Comparison of ENCODE assay signal across 8 cellular contexts in genomic region chr3:195850857-195851531, GRCh38. TPM values are rescaled to one million over a fixed set of nuclear protein-coding genes. Genes with fewer than 3 reads are reported as not detected.
DNase-seq lines count a peak whose midpoint lies in the region; ATAC-seq and TF ChIP-seq lines count a peak whose summit lies in the region.

No MANE protein-coding gene starts in this region.

- no peak overlapping the region for H3K9ac ChIP-seq in OCI-LY3 (ENCODE audit: low read length)

- peak; percentile 100 for TF ChIP-seq CTCF in OCI-LY3 (IDR thresholded peaks at IDR 0.05; ENCODE audit: low read depth, low read length)

- peak overlapping the region; percentile 64 for H3K4me2 ChIP-seq in OCI-LY3 (ENCODE audit: low read length)

- CTCF ChIA-PET in naive thymus-derived CD4-positive, alpha-beta T cell (lab: Charles Lee), result interaction anchor here (0.6 to 3.2 kb wide), 18 partner anchors 9 to 1637 kb away, joined by 3 to 16 read pairs (median 4); partner anchors contain the start of gene XXYLT1

- H3K36me3 ChIP-seq in OCI-LY3 (replicated peaks; ENCODE audit: low read depth, low read length), result no peaks in the 10 kb centered on the region
- H3K36me3 ChIP-seq in naive thymus-derived CD4-positive, alpha-beta T cell (ENCODE audit: control insufficient read depth in 2 of 3, insufficient read depth in 3 of 3, low read length in 3 of 3), result no peaks in the 10 kb centered on the region

- H3K27me3 Mint-ChIP-seq in naive thymus-derived CD4-positive, alpha-beta T cell, result peaks cover 0 to 3% (median 0%) of the 10 kb centered on the region in 5 donors

- no peaks in the 10 kb centered on the region for H4K20me1 ChIP-seq in OCI-LY3 (ENCODE audit: insufficient read depth, low read length)

- peaks cover 4% of the 10 kb centered on the region; the same call in 1 of the 2 replicates for H3K4me1 ChIP-seq in OCI-LY3 (ENCODE audit: low read length)
- no peaks in the 10 kb centered on the region for H3K4me1 ChIP-seq in naive thymus-derived CD4-positive, alpha-beta T cell (ENCODE audit: control insufficient read depth in 2 of 2, insufficient read depth in 2 of 2, low read length in 2 of 2)

- peak overlapping the region in 9 of 10 donors; percentile 31 to 76 (median 55) for H3K4me3 Mint-ChIP-seq in naive thymus-derived CD4-positive, alpha-beta T cell
- no peak overlapping the region for H3K4me3 Mint-ChIP-seq in stimulated activated effector memory CD8-positive, alpha-beta T cell treated with anti-CD3 and anti-CD28 coated beads, Interleukin-12 subunit alpha, Interleukin-12 subunit beta, amount 100 ng/mL, for 72 hours

- H3K4me1 Mint-ChIP-seq in naive thymus-derived CD4-positive, alpha-beta T cell, result peaks cover 2 to 24% (median 6%) of the 10 kb centered on the region in 7 donors
- peaks cover 7% of the 10 kb centered on the region for H3K4me1 Mint-ChIP-seq in stimulated activated effector memory CD8-positive, alpha-beta T cell treated with anti-CD3 and anti-CD28 coated beads, Interleukin-12 subunit alpha, Interleukin-12 subunit beta, amount 100 ng/mL, for 72 hours

- H3K27me3 ChIP-seq in OCI-LY3 (ENCODE audit: low read depth, low read length), result no peaks in the 10 kb centered on the region; the same call in 1 of the 2 replicates
- no peaks in the 10 kb centered on the region for H3K27me3 ChIP-seq in naive thymus-derived CD4-positive, alpha-beta T cell (ENCODE audit: control insufficient read depth in 2 of 2, insufficient read depth in 2 of 2, low read length in 2 of 2)

- no peaks in the 10 kb centered on the region for H3K9me3 ChIP-seq in OCI-LY3 (ENCODE audit: insufficient read depth, low read length)
- H3K9me3 ChIP-seq in naive thymus-derived CD4-positive, alpha-beta T cell (ENCODE audit: control insufficient read depth in 2 of 3, low read length in 3 of 3), result no peaks in the 10 kb centered on the region

- no peak for TF ChIP-seq POLR2A in erythroblast (IDR thresholded peaks at IDR 0.05; ENCODE audit: low read length)

- peak overlapping the region; percentile 56 for H3K4me3 ChIP-seq in OCI-LY3 (ENCODE audit: low read length)
- no peak overlapping the region for H3K4me3 ChIP-seq in naive thymus-derived CD4-positive, alpha-beta T cell (ENCODE audit: low read length)

- H3K36me3 Mint-ChIP-seq in naive thymus-derived CD4-positive, alpha-beta T cell, result no peaks in the 10 kb centered on the region
- H3K36me3 Mint-ChIP-seq in stimulated activated effector memory CD8-positive, alpha-beta T cell treated with anti-CD3 and anti-CD28 coated beads, Interleukin-12 subunit alpha, Interleukin-12 subunit beta, amount 100 ng/mL, for 72 hours, result no peaks in the 10 kb centered on the region

- H3K27ac Mint-ChIP-seq in naive thymus-derived CD4-positive, alpha-beta T cell, result peak overlapping the region in 3 of 9 donors; percentile 17 to 40 (median 20)
- no peak overlapping the region for H3K27ac Mint-ChIP-seq in stimulated activated effector memory CD8-positive, alpha-beta T cell treated with anti-CD3 and anti-CD28 coated beads, Interleukin-12 subunit alpha, Interleukin-12 subunit beta, amount 100 ng/mL, for 72 hours

- H3K27ac ChIP-seq in OCI-LY3 (ENCODE audit: low read length), result no peak overlapping the region
- no peak overlapping the region for H3K27ac ChIP-seq in naive thymus-derived CD4-positive, alpha-beta T cell (ENCODE audit: low read depth, low read length)

- H2AFZ ChIP-seq in OCI-LY3 (ENCODE audit: low read depth, low read length), result peak overlapping the region; percentile 3; the same call in 1 of the 2 replicates

- no peaks in the 10 kb centered on the region for H3K9me3 Mint-ChIP-seq in naive thymus-derived CD4-positive, alpha-beta T cell
- no peaks in the 10 kb centered on the region for H3K9me3 Mint-ChIP-seq in stimulated activated effector memory CD8-positive, alpha-beta T cell treated with anti-CD3 and anti-CD28 coated beads, Interleukin-12 subunit alpha, Interleukin-12 subunit beta, amount 100 ng/mL, for 72 hours

- POLR2A ChIA-PET in naive thymus-derived CD4-positive, alpha-beta T cell (lab: Charles Lee), result interaction anchor here (1.0 kb wide), 1 partner anchor 580 kb away, joined by 3 read pairs; the partner anchor contains the start of gene XXYLT1

- H3K79me2 ChIP-seq in OCI-LY3 (ENCODE audit: low read length), result no peaks in the 10 kb centered on the region

- intact Hi-C loops in naive thymus-derived CD4-positive, alpha-beta T cell (cut with micrococcal nuclease), result loop anchor here (1.0 to 10.0 kb wide), 10 partner anchors 49 to 1168 kb away; partner anchors contain the start of gene XXYLT1 (in 2 of the 2)

- DNase-seq in DMS53 (lab: John Stamatoyannopoulos, UW), result peak; percentile 90
- DNase-seq in KG1 (lab: John Stamatoyannopoulos, UW), result peak; percentile 90
- DNase-seq in activated CD8-positive, alpha-beta memory T cell treated with anti-CD3 and anti-CD28 coated beads, Interleukin-2, amount 50 U/mL, for 48 hours, result peak; percentile 89
- DNase-seq in erythroblast (lab: John Stamatoyannopoulos, UW), result peak; percentile 91 to 95
- peak; percentile 62 to 92 (median 86) for DNase-seq in naive thymus-derived CD4-positive, alpha-beta T cell
- DNase-seq in stimulated activated effector memory CD8-positive, alpha-beta T cell treated with anti-CD3 and anti-CD28 coated beads, Interleukin-12 subunit alpha, Interleukin-12 subunit beta, amount 100 ng/mL, for 72 hours (ENCODE audit: low spot score in 2 of 2), result peak; percentile 84 to 95

- ATAC-seq in GM21619 (IDR thresholded peaks at IDR 0.05; ENCODE audit: unreplicated experiment), result peak; percentile 91
- ATAC-seq in naive thymus-derived CD4-positive, alpha-beta T cell, result peak; percentile 100
- ATAC-seq in stimulated activated effector memory CD8-positive, alpha-beta T cell treated with anti-CD3 and anti-CD28 coated beads, Interleukin-12 subunit alpha, Interleukin-12 subunit beta, amount 100 ng/mL, for 72 hours, result peak; percentile 93

RNA-seq across cellular contexts. Expression of gene MUC4, which starts 39.3 kb away (rescaled TPM):
- total RNA-seq in naive thymus-derived CD4-positive, alpha-beta T cell, result under 1 TPM in 2 of 5 experiments, not detected in 3; 0.07 to 0.48 TPM
- polyA plus RNA-seq in naive thymus-derived CD4-positive, alpha-beta T cell, result not detected

RNA-seq across cellular contexts. Expression of gene TNK2, which starts 57.4 kb away (rescaled TPM):
- 100 to 1,000 TPM; 128 to 196 (median 188) TPM for total RNA-seq in naive thymus-derived CD4-positive, alpha-beta T cell
- polyA plus RNA-seq in naive thymus-derived CD4-positive, alpha-beta T cell, result 1 to 10 TPM; 2.0 to 2.6 TPM
